15 cellular contexts compared by ENCODE assay signal in genomic region chr20:64121586-64121985, GRCh38. TPM values are rescaled to one million over a fixed set of nuclear protein-coding genes. Genes with fewer than 3 reads are reported as not detected.
DNase-seq lines count a peak whose midpoint lies in the region; ATAC-seq, FAIRE-seq and TF ChIP-seq lines count a peak whose summit lies in the region.
"Had no signal": no experiment of that assay in that cellular context is flagged by ENCODE, and none has a peak within 500 bp of the region (broad histone marks: within the 10 kb centered on the region; RNA-seq: fewer than 3 reads in every experiment).

No MANE protein-coding gene starts in this region.

- H3K4me3 ChIP-seq in astrocyte (ENCODE audit: insufficient read depth, low read depth, low read length), result no peak overlapping the region
- H3K4me3 ChIP-seq: PC-9 had no signal

- no peak overlapping the region for H3K4me2 ChIP-seq in astrocyte (ENCODE audit: low read length)
- H3K4me2 ChIP-seq: KMS-11, PC-9 had no signal

- H3K27ac ChIP-seq in astrocyte (ENCODE audit: low read depth, low read length), result no peak overlapping the region
- H3K27ac ChIP-seq: KMS-11, PC-9 had no signal

- peaks cover 5% of the 10 kb centered on the region for H3K9me3 Mint-ChIP-seq in astrocyte (ENCODE audit: unreplicated experiment)

- no peak for FAIRE-seq in astrocyte (lab: Jason Lieb, UNC)
- no peak for FAIRE-seq in D721Med (lab: Jason Lieb, UNC)
- FAIRE-seq: H54 had no signal

- intact Hi-C loops in left cardiac atrium (cut with DNase I), result loop anchor here in 1 of 2 donors (2.0 kb wide), 1 partner anchor 81 kb away; no protein-coding TSS in a partner anchor
- intact Hi-C loops in Right ventricle myocardium inferior (cut with DNase I), result loop anchor here (2.0 kb wide), 1 partner anchor 39 kb away; no protein-coding TSS in a partner anchor
- intact Hi-C loops in posterior vena cava (cut with DNase I), result loop anchor here in 1 of 2 donors (5.0 kb wide), 1 partner anchor 84 kb away; the partner anchor contains the start of gene C20orf204

- no peaks in the 10 kb centered on the region for H3K79me2 ChIP-seq in astrocyte (ENCODE audit: insufficient read depth, low read length)

- H3K36me3 Mint-ChIP-seq in astrocyte (ENCODE audit: low read depth, unreplicated experiment), result peaks cover 4% of the 10 kb centered on the region

- H3K36me3 ChIP-seq in astrocyte (ENCODE audit: insufficient read depth, low read length), result no peaks in the 10 kb centered on the region
- H3K36me3 ChIP-seq: BE2C had no signal

- H3K4me1 Mint-ChIP-seq in astrocyte (ENCODE audit: low read depth, unreplicated experiment), result no peaks in the 10 kb centered on the region

- DNase-seq in left cardiac atrium (peak; percentile 3), Right ventricle myocardium inferior (ENCODE audit: missing footprints) (no peak), astrocyte (ENCODE audit: low read depth) (no peak), posterior vena cava (ENCODE audit: low spot score) (peak; percentile 29), D721Med (ENCODE audit: insufficient read length, low spot score) (no peak), medulla oblongata (ENCODE audit: extremely low spot score) (no peak)
- DNase-seq in stimulated activated CD4-positive, alpha-beta T cell treated with anti-CD3 and anti-CD28 coated beads, Interleukin-4, amount 100 ng/mL, for 4 hours, result no peak
- DNase-seq: BE2C, NCI-H1105, NCI-H187, SHP77 had no signal

- peaks cover 26% of the 10 kb centered on the region for H3K27me3 Mint-ChIP-seq in astrocyte (ENCODE audit: low read depth, unreplicated experiment)

- H3K9me3 ChIP-seq in astrocyte (ENCODE audit: insufficient read depth, low read depth, low read length), result no peaks in the 10 kb centered on the region
- H3K9me3 ChIP-seq: BE2C had no signal

- H3K27me3 ChIP-seq in astrocyte (ENCODE audit: insufficient read depth, low read length), result peaks cover 22% of the 10 kb centered on the region
- H3K27me3 ChIP-seq: BE2C had no signal

- no peaks in the 10 kb centered on the region for H3K4me1 ChIP-seq in astrocyte (ENCODE audit: insufficient read depth, low read length)

- TF ChIP-seq CTCF in astrocyte (IDR thresholded peaks at IDR 0.05; ENCODE audit: insufficient read depth, low read depth, low read length) (no peak), D721Med (IDR thresholded peaks at IDR 0.05; ENCODE audit: insufficient read depth, missing control alignments) (no peak)

- H3K27ac Mint-ChIP-seq in astrocyte (ENCODE audit: unreplicated experiment), result peak overlapping the region; percentile 42

- ATAC-seq in left cardiac atrium (no peak), Right ventricle myocardium inferior (no peak)

- no peak overlapping the region for H2AFZ ChIP-seq in astrocyte (ENCODE audit: low read depth, low read length)
- H2AFZ ChIP-seq: PC-9 had no signal

- no peak overlapping the region for H3K4me3 Mint-ChIP-seq in astrocyte (ENCODE audit: unreplicated experiment)

- H3K9ac ChIP-seq in astrocyte (ENCODE audit: low read length), result no peak overlapping the region
- H3K9ac ChIP-seq: KMS-11 had no signal

- H4K20me1 ChIP-seq in astrocyte (ENCODE audit: insufficient read depth, low read length), result no peaks in the 10 kb centered on the region

RNA-seq across cellular contexts. Expression of gene NPBWR2, which starts 14.2 kb away (rescaled TPM):
- total RNA-seq in left cardiac atrium, result not detected
- not detected for total RNA-seq in Right ventricle myocardium inferior
- not detected in 2 replicates for total RNA-seq in astrocyte
- not detected for total RNA-seq in posterior vena cava
- total RNA-seq: MCF 10A, PC-9 had no signal

RNA-seq across cellular contexts. Expression of gene LKAAEAR1, which starts 37.4 kb away (rescaled TPM):
- total RNA-seq in left cardiac atrium (under 1 TPM in 1 of 2 donors, not detected in 1; 0.41 TPM), Right ventricle myocardium inferior (not detected), astrocyte (0.34 TPM in 1 of 2 replicates, not detected in the other), posterior vena cava (not detected)
- total RNA-seq: MCF 10A, PC-9 had no signal

RNA-seq across cellular contexts. Expression of gene OPRL1, which starts 41.7 kb away (rescaled TPM):
- total RNA-seq in left cardiac atrium (under 1 TPM; 0.71 to 0.97 TPM), Right ventricle myocardium inferior (0.49 TPM), astrocyte (2.8 and 3.6 TPM in 2 replicates), posterior vena cava (1 to 10 TPM in 1 of 2 donors, under 1 TPM in 1; 0.76 to 1.4 TPM)

RNA-seq across cellular contexts. Expression of gene RGS19, which starts 42.3 kb away (rescaled TPM):
- 1 to 10 TPM; 9.7 to 10.0 TPM for total RNA-seq in left cardiac atrium
- 6.6 TPM for total RNA-seq in Right ventricle myocardium inferior
- 15.7 and 18.3 TPM in 2 replicates for total RNA-seq in astrocyte
- 10 to 100 TPM; 18.0 to 19.1 TPM for total RNA-seq in posterior vena cava

RNA-seq across cellular contexts. Expression of gene MYT1, which starts 42.7 kb away (rescaled TPM):
- under 1 TPM; 0.21 to 0.34 TPM for total RNA-seq in left cardiac atrium
- 0.16 TPM for total RNA-seq in Right ventricle myocardium inferior
- total RNA-seq in astrocyte, result 0.17 TPM in 1 of 2 replicates, not detected in the other
- not detected for total RNA-seq in posterior vena cava
- total RNA-seq: MCF 10A, PC-9 had no signal

Comparison
In these comparisons a context has a peak if more than half of its experiments do, and no peak if none do; other contexts are left out.
1. DNase-seq: peak in left cardiac atrium (single experiment) and posterior vena cava (single experiment); none in Right ventricle myocardium inferior (single experiment), astrocyte (single experiment), D721Med (single experiment), stimulated activated CD4-positive, alpha-beta T cell treated with anti-CD3 and anti-CD28 coated beads, Interleukin-4, amount 100 ng/mL, for 4 hours (0 of 2) and medulla oblongata (single experiment).